In genomic region chr7:11373546-11374142, GRCh38 we compare ENCODE assay signal across 8 cellular contexts.
DNase-seq lines count a peak whose midpoint lies in the region; TF ChIP-seq lines count a peak whose summit lies in the region.

No MANE protein-coding gene starts in this region.

- H3K27me3 ChIP-seq in OCI-LY3 (ENCODE audit: low read depth, low read length) (no peaks in the 10 kb centered on the region), spleen (replicated peaks in 1 of 7) (no peaks in the 10 kb centered on the region)

- no peaks in the 10 kb centered on the region for H4K20me1 ChIP-seq in OCI-LY3 (ENCODE audit: insufficient read depth, low read length)

- no peaks in the 10 kb centered on the region for H3K9me3 ChIP-seq in OCI-LY3 (ENCODE audit: insufficient read depth, low read length)
- H3K9me3 ChIP-seq in spleen, result no peaks in the 10 kb centered on the region

- no peak overlapping the region for H2AFZ ChIP-seq in OCI-LY3 (ENCODE audit: low read depth, low read length)

- H3K4me1 ChIP-seq in OCI-LY3 (ENCODE audit: low read length) (peaks cover 19% of the 10 kb centered on the region), spleen (no peaks in the 10 kb centered on the region)

- no peak for TF ChIP-seq POLR2A in spleen (IDR thresholded peaks at IDR 0.05)

- H3K4me3 ChIP-seq in AG10803 (ENCODE audit: low read length), result no peak overlapping the region
- no peak overlapping the region for H3K4me3 ChIP-seq in OCI-LY3 (ENCODE audit: low read length)
- no peak overlapping the region for H3K4me3 ChIP-seq in fibroblast of villous mesenchyme (ENCODE audit: low read depth, low read length)
- H3K4me3 ChIP-seq in spleen, result no peak overlapping the region

- no peak for DNase-seq in AG10803 (ENCODE audit: low read depth)
- DNase-seq in H4 (ENCODE audit: low spot score), result peak; percentile 53
- peak; percentile 8 for DNase-seq in fibroblast of villous mesenchyme (ENCODE audit: low read depth)
- DNase-seq in cortex of kidney (lab: John Stamatoyannopoulos, UW), result no peak
- DNase-seq in HuH-7.5 (ENCODE audit: low spot score), result no peak
- DNase-seq in spleen, result no peak
- no peak for DNase-seq in amygdala (lab: John Stamatoyannopoulos, UW)

- intact Hi-C loops in spleen (cut with DNase I; ENCODE audit: low total_unique reads), result no loop called here

- no peaks in the 10 kb centered on the region for H3K79me2 ChIP-seq in OCI-LY3 (ENCODE audit: low read length)

- H3K27ac ChIP-seq in OCI-LY3 (ENCODE audit: low read length) (no peak overlapping the region), spleen (no peak overlapping the region)

- H3K4me2 ChIP-seq in OCI-LY3 (ENCODE audit: low read length), result no peak overlapping the region

- H3K9ac ChIP-seq in OCI-LY3 (ENCODE audit: low read length), result no peak overlapping the region

- WGBS in spleen, 5 donors, result 77 to 84% (median 80%) methylated on average over 2 of the region's 2 CpGs

- H3K36me3 ChIP-seq in OCI-LY3 (replicated peaks; ENCODE audit: low read depth, low read length) (no peaks in the 10 kb centered on the region), spleen (no peaks in the 10 kb centered on the region)

- TF ChIP-seq CTCF in AG10803 (conservative IDR thresholded peaks at IDR 0.05; ENCODE audit: low read length), result peak; percentile 55
- TF ChIP-seq CTCF in OCI-LY3 (IDR thresholded peaks at IDR 0.05; ENCODE audit: low read depth, low read length), result peak; percentile 59
- TF ChIP-seq CTCF in fibroblast of villous mesenchyme (IDR thresholded peaks at IDR 0.05; ENCODE audit: insufficient read depth, low read depth, low read length), result peak; percentile 54
- peak in 2 of 11 experiments; percentile 30 to 32 for TF ChIP-seq CTCF in spleen (IDR thresholded peaks at IDR 0.05 in 8 of 11, conservative IDR thresholded peaks at IDR 0.05 in 3 of 11)

Comparison
In these comparisons a context has a peak if more than half of its experiments do, and no peak if none do; other contexts are left out.
1. DNase-seq: peak in H4 (single experiment) and fibroblast of villous mesenchyme (single experiment); none in AG10803 (single experiment), cortex of kidney (single experiment), HuH-7.5 (single experiment), spleen (single experiment) and amygdala (0 of 56).